Comparison of ENCODE assay signal across 8 cellular contexts in genomic region chr18:10006261-10006903, GRCh38.
DNase-seq lines count a peak whose midpoint lies in the region; ATAC-seq, FAIRE-seq and TF ChIP-seq lines count a peak whose summit lies in the region.

No MANE protein-coding gene starts in this region.

- H3K36me3 ChIP-seq in pancreas = no peaks in the 10 kb centered on the region
- H3K36me3 ChIP-seq in transverse colon = no peaks in the 10 kb centered on the region

- ATAC-seq in pancreas = peak; percentile 74 to 93 (median 86)
- ATAC-seq in stimulated activated naive CD8-positive, alpha-beta T cell treated with anti-CD3 and anti-CD28 coated beads, Interleukin-15, amount 100 ng/mL, for 72 hours = no peak

- H3K27me3 Mint-ChIP-seq in stimulated activated naive CD8-positive, alpha-beta T cell treated with anti-CD3 and anti-CD28 coated beads, Interleukin-15, amount 100 ng/mL, for 72 hours = peaks cover 7% of the 10 kb centered on the region

- no peak overlapping the region for H3K27ac ChIP-seq in pancreas
- no peak overlapping the region for H3K27ac ChIP-seq in transverse colon

- no peaks in the 10 kb centered on the region for H3K9me3 Mint-ChIP-seq in stimulated activated naive CD8-positive, alpha-beta T cell treated with anti-CD3 and anti-CD28 coated beads, Interleukin-15, amount 100 ng/mL, for 72 hours

- WGBS in pancreas, 2 donors = 55 to 56% methylated on average over 4 of the region's 4 CpGs
- 75 to 100% methylated on average over 1 to 4 of the region's 4 CpGs for WGBS in transverse colon (ENCODE audit: low coverage in 1 of 2), 2 donors

- no peak overlapping the region for H3K27ac Mint-ChIP-seq in stimulated activated naive CD8-positive, alpha-beta T cell treated with anti-CD3 and anti-CD28 coated beads, Interleukin-15, amount 100 ng/mL, for 72 hours

- TF ChIP-seq CTCF in pancreas (IDR thresholded peaks at IDR 0.05) (no peak), transverse colon (IDR thresholded peaks at IDR 0.05) (peak in 1 of 5 experiments; percentile 10)

- H3K27me3 ChIP-seq in pancreas (no peaks in the 10 kb centered on the region), transverse colon (no peaks in the 10 kb centered on the region)

- TF ChIP-seq POLR2A in transverse colon (IDR thresholded peaks at IDR 0.05) = no peak

- H3K9me3 ChIP-seq in pancreas = no peaks in the 10 kb centered on the region
- H3K9me3 ChIP-seq in transverse colon = no peaks in the 10 kb centered on the region

- TF ChIP-seq EP300 in transverse colon (IDR thresholded peaks at IDR 0.05; ENCODE audit: low read depth) = no peak

- in situ Hi-C loops in transverse colon (cut with MboI; ENCODE audit: low pct_ligation_motif_present in 1 of 4, low pct_unique_long_range_greater_than_20kb in 1 of 4, low sequenced_read_pairs in 3 of 4) = no loop called here

- intact Hi-C loops in pancreas (cut with DNase I) = no loop called here
- intact Hi-C loops in transverse colon (cut with DNase I; ENCODE audit: low total_unique reads) = no loop called here

- DNase-seq in GM03348 (ENCODE audit: low spot score) = peak; percentile 47
- peak; percentile 98 for DNase-seq in NCI-H69 (lab: John Stamatoyannopoulos, UW)
- DNase-seq in dermis blood vessel endothelial cell = peak; percentile 31
- peak in 1 of 6 donors; percentile 47 for DNase-seq in pancreas
- no peak for DNase-seq in stimulated activated naive CD8-positive, alpha-beta T cell treated with anti-CD3 and anti-CD28 coated beads, Interleukin-15, amount 100 ng/mL, for 72 hours
- DNase-seq in activated T-cell treated with anti-CD3 and anti-CD28 coated beads, Interleukin-2, amount 50 U/mL, for 1 hour = no peak
- DNase-seq in urothelium cell line (ENCODE audit: low spot score) = no peak
- no peak for DNase-seq in transverse colon

- no peak overlapping the region for H3K4me3 Mint-ChIP-seq in stimulated activated naive CD8-positive, alpha-beta T cell treated with anti-CD3 and anti-CD28 coated beads, Interleukin-15, amount 100 ng/mL, for 72 hours

- no peaks in the 10 kb centered on the region for H3K4me1 Mint-ChIP-seq in stimulated activated naive CD8-positive, alpha-beta T cell treated with anti-CD3 and anti-CD28 coated beads, Interleukin-15, amount 100 ng/mL, for 72 hours

- no peak overlapping the region for H3K4me3 ChIP-seq in pancreas
- H3K4me3 ChIP-seq in transverse colon = no peak overlapping the region

- peaks cover 0 to 10% (median 9%) of the 10 kb centered on the region in 3 donors for H3K4me1 ChIP-seq in pancreas
- H3K4me1 ChIP-seq in transverse colon = peaks cover 5 to 15% (median 12%) of the 10 kb centered on the region in 4 donors

- FAIRE-seq in pancreas (lab: Jason Lieb, UNC) (no peak), urothelium cell line (lab: Jason Lieb, UNC) (no peak)

Comparison
In these comparisons a context has a peak if more than half of its experiments do, and no peak if none do; other contexts are left out.
1. DNase-seq: peak in GM03348 (single experiment), NCI-H69 (single experiment) and dermis blood vessel endothelial cell (single experiment); none in stimulated activated naive CD8-positive, alpha-beta T cell treated with anti-CD3 and anti-CD28 coated beads, Interleukin-15, amount 100 ng/mL, for 72 hours (0 of 2), activated T-cell treated with anti-CD3 and anti-CD28 coated beads, Interleukin-2, amount 50 U/mL, for 1 hour (single experiment), urothelium cell line (single experiment) and transverse colon (single experiment).